ENCODE assay signal across 8 cellular contexts in the genomic region with DNA sequence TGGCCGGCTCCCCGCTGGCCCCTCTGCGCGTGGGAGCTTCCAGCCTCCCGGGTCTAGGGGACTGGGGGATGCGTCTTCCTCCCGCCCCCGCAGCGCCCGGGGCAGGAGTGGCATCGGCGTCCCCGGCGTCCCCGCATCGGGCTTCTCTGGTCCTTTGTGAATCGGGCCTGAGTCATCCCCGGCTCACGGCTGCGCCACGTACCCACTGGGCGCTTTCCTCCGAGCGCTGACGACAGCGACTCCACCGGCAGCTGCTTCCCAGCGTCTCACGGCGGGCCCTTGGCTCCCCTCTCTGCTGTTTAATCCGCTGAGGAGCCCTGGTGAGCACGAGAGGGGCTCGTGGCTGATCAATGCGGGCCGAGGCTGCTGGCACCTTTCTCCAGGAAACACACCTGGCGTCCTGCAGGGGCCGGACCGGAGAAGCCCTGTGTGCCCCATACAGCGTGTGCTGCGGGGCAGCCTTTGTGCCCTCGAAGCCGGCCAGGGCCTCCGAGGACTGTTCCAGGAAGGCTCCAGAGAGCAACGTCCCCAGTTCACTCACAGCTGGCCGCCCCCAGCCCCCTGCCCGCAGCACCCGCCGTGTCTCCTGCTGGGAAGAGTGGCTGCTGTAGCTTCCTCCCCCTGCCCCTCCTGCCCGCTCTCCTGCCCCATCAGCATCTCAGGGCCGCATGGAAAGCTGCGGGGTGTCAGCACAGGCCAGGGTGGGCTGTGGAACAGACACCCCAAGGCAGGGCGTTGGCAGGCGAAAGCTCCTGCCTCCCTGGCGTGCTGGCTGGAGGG.
DNase-seq lines count a peak whose midpoint lies in the region; ATAC-seq and TF ChIP-seq lines count a peak whose summit lies in the region.

No MANE protein-coding gene starts in this region.

- no peak overlapping the region for H3K4me3 Mint-ChIP-seq in T-cell

- no peak for TF ChIP-seq CTCF in right lobe of liver (IDR thresholded peaks at IDR 0.05)

- intact Hi-C loops in right lobe of liver (cut with DNase I): loop anchor here (5.0 to 10.0 kb wide), 2 partner anchors 273 to 280 kb away; no protein-coding TSS in a partner anchor

- no peaks in the 10 kb centered on the region for H3K27me3 ChIP-seq in right lobe of liver

- CTCF ChIA-PET in T-cell (lab: Charles Lee): no interaction called here

- H3K36me3 ChIP-seq in right lobe of liver: no peaks in the 10 kb centered on the region

- H3K4me1 Mint-ChIP-seq in T-cell: peaks cover 0 to 5% (median 0%) of the 10 kb centered on the region in 3 donors

- H3K27ac Mint-ChIP-seq in T-cell: no peak overlapping the region

- no peaks in the 10 kb centered on the region for H3K9me3 ChIP-seq in right lobe of liver

- H3K27me3 Mint-ChIP-seq in T-cell: peaks cover 14 to 46% of the 10 kb centered on the region in 2 donors

- H3K4me3 ChIP-seq in right lobe of liver: peak overlapping the region in 2 of 3 donors; percentile 7 to 26

- ATAC-seq in T-cell (replicated peaks in 1 of 4) (peak in 3 of 4 experiments; percentile 20 to 55 (median 50)), right lobe of liver (peak; percentile 27 to 78 (median 50)), GM21576 (IDR thresholded peaks at IDR 0.05; ENCODE audit: unreplicated experiment) (no peak)

- H3K9me3 Mint-ChIP-seq in T-cell: no peaks in the 10 kb centered on the region

- peak; percentile 81 for DNase-seq in activated effector memory CD4-positive, alpha-beta T cell treated with anti-CD3 and anti-CD28 coated beads, Interleukin-2, amount 50 U/mL, for 16 hours
- DNase-seq in activated effector memory CD4-positive, alpha-beta T cell treated with Interleukin-2 at 50 U/mL for 16 hours: no peak
- DNase-seq in T-cell: peak in 2 of 34 experiments; percentile 12 to 23
- DNase-seq in cerebellar cortex (ENCODE audit: low spot score): peak; percentile 39
- peak; percentile 44 to 67 (median 59) for DNase-seq in right lobe of liver
- DNase-seq in stimulated activated CD4-positive, alpha-beta T cell treated with anti-CD3 and anti-CD28 coated beads, Interleukin-2, amount 100 ng/mL, for 4 hours (ENCODE audit: low read depth): peak; percentile 52
- no peak for DNase-seq in NOMO-1 treated with DMSO at 0.1 percent for 48 hours (lab: John Stamatoyannopoulos, UW; ENCODE audit: unreplicated experiment)

- POLR2A ChIA-PET in T-cell (lab: Charles Lee): no interaction called here

- H3K36me3 Mint-ChIP-seq in T-cell: no peaks in the 10 kb centered on the region

- H3K27ac ChIP-seq in right lobe of liver: no peak overlapping the region

- H3K4me1 ChIP-seq in right lobe of liver: peaks cover 0 to 8% (median 0%) of the 10 kb centered on the region in 4 donors

- WGBS in right lobe of liver (ENCODE audit: insufficient coverage, low coverage, low lambda C conversion rate, missing lambda C conversion rate): 3% methylated on average over 7 of the region's 54 CpGs

- TF ChIP-seq POLR2A in right lobe of liver (IDR thresholded peaks at IDR 0.05): no peak

Comparison
In these comparisons a context has a peak if more than half of its experiments do, and no peak if none do; other contexts are left out.
1. DNase-seq: peak in activated effector memory CD4-positive, alpha-beta T cell treated with anti-CD3 and anti-CD28 coated beads, Interleukin-2, amount 50 U/mL, for 16 hours (single experiment), cerebellar cortex (single experiment), right lobe of liver (3 of 3) and stimulated activated CD4-positive, alpha-beta T cell treated with anti-CD3 and anti-CD28 coated beads, Interleukin-2, amount 100 ng/mL, for 4 hours (single experiment); none in activated effector memory CD4-positive, alpha-beta T cell treated with Interleukin-2 at 50 U/mL for 16 hours (single experiment) and NOMO-1 treated with DMSO at 0.1 percent for 48 hours (single experiment).